ENCODE assay signal across 1 cellular context in the genomic region with DNA sequence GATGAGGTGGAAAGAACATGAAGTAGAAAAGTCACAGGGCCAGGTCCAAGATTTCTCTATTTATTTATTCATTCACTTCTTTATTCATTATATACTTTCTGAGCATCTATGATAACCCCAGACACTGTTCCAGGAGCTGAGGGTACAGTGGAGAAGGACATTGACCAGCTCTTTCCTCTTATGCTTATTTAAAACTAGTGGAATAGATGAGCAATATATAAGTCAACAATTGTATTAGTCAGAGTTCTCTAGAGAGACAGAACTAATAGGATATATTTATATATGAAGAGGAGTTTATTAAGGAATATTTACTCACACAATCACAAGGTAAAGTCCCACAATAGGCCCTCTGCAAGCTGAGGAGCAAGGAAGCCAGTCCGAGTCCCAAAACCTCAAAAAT.
TF ChIP-seq lines count a peak whose summit lies in the region.

No MANE protein-coding gene starts in this region.

TF ChIP-seq in HepG2, 621 proteins besides CTCF, POLR2A, EP300 and RAD21:
- TF ChIP-seq ZNF317 (CRISPR knock-in tag; IDR thresholded peaks at IDR 0.05) (peak; percentile 95), IKZF5 (CRISPR knock-in tag; IDR thresholded peaks at IDR 0.05) (no peak)
